1 cellular context compared by ENCODE assay signal in genomic region chr19:38228491-38229439, GRCh38.
TF ChIP-seq lines count a peak whose summit lies in the region.

No MANE protein-coding gene starts in this region.

TF ChIP-seq in H1, 55 proteins besides CTCF, POLR2A, EP300 and RAD21:
- TF ChIP-seq ZNF274 (IDR thresholded peaks at IDR 0.05; ENCODE audit: borderline replicate concordance, extremely low read depth, low read length), result no peak
- peak; percentile 4; the same call in 1 of the 2 replicates for TF ChIP-seq MAX (IDR thresholded peaks at IDR 0.05)
- no peak for TF ChIP-seq FOSL1 (IDR thresholded peaks at IDR 0.05; ENCODE audit: insufficient read depth, low read depth, low read length)
- no peak for TF ChIP-seq SIX5 (IDR thresholded peaks at IDR 0.05; ENCODE audit: low read depth, low read length)
- no peak for TF ChIP-seq GTF2F1 (IDR thresholded peaks at IDR 0.05; ENCODE audit: borderline replicate concordance, low read depth, low read length)
- no peak for TF ChIP-seq RFX5 (IDR thresholded peaks at IDR 0.05; ENCODE audit: borderline replicate concordance, low read depth, low read length)
- TF ChIP-seq SP4 (IDR thresholded peaks at IDR 0.05; ENCODE audit: low read length), result no peak
- no peak for TF ChIP-seq ATF2 (IDR thresholded peaks at IDR 0.05; ENCODE audit: low read length)
- TF ChIP-seq BCL11A (IDR thresholded peaks at IDR 0.05; ENCODE audit: low read depth in 2 of 2, low read length in 2 of 2), result no peak
- 0 out of 2 replicates have a peak, but pooled peaks have one; percentile 17 for TF ChIP-seq TBP (IDR thresholded peaks at IDR 0.05; ENCODE audit: low read depth, low read length)
- peak; percentile 42 for TF ChIP-seq ASH2L (IDR thresholded peaks at IDR 0.05; ENCODE audit: low read length)
- 0 out of 2 replicates have a peak, but pooled peaks have one; percentile 12 for TF ChIP-seq RXRA (IDR thresholded peaks at IDR 0.05; ENCODE audit: insufficient read depth, low read depth, low read length)
- peak in 1 of 2 experiments; percentile 47; a peak in 1 of 4 replicates for TF ChIP-seq SIN3A (conservative IDR thresholded peaks at IDR 0.05 in 1 of 2, IDR thresholded peaks at IDR 0.05 in 1 of 2; ENCODE audit: low read depth in 1 of 2, low read length in 2 of 2)
- no peak for TF ChIP-seq JUN (IDR thresholded peaks at IDR 0.05; ENCODE audit: low read depth, low read length)
- 0 out of 2 replicates have a peak, but pooled peaks have one; percentile 60 for TF ChIP-seq RBBP5 (IDR thresholded peaks at IDR 0.05; ENCODE audit: borderline replicate concordance, low read depth, low read length)
- TF ChIP-seq KDM5A (IDR thresholded peaks at IDR 0.05; ENCODE audit: low read length), result no peak
- TF ChIP-seq TCF12 (IDR thresholded peaks at IDR 0.05; ENCODE audit: low read depth, low read length), result no peak
- peak; percentile 83 for TF ChIP-seq KDM4A (IDR thresholded peaks at IDR 0.05; ENCODE audit: low read depth, low read length, severe bottlenecking)
- no peak for TF ChIP-seq CHD1 (IDR thresholded peaks at IDR 0.05; ENCODE audit: low read depth, low read length)
TF ChIP-seq in H1: peak in this region for 7.
